Comparison of ENCODE assay signal across 23 cellular contexts in the genomic region with DNA sequence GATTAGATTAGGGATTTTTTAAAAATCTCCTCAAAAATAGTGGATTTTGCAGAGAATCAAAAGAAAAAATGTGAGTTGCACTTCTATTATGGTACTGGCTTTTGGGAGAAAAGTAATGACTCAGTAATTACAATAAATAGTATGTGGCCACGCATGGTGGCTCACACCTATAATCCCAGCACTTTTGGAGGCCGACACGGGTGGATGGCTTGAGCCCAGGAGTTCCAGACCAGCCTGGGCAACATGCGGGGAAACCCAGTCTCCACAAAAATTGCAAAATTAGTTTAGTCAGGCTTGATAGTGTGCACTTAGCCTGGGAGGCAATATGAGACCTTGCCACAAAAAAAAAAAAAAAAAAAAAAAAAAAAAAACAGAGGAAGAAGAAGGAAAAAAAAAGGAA.
DNase-seq lines count a peak whose midpoint lies in the region; TF ChIP-seq lines count a peak whose summit lies in the region.
"Had no signal": no experiment of that assay in that cellular context is flagged by ENCODE, and none has a peak within 500 bp of the region (broad histone marks: within the 10 kb centered on the region; RNA-seq: fewer than 3 reads in every experiment).

No MANE protein-coding gene starts in this region.

- no peak overlapping the region for H3K27ac Mint-ChIP-seq in CD14-positive monocyte
- H3K27ac Mint-ChIP-seq: B cell; CD4-positive, alpha-beta memory T cell; CD4-positive, CD25-positive, alpha-beta regulatory T cell; CD8-positive, alpha-beta memory T cell had no signal

- peaks cover 0 to 1% (median 0%) of the 10 kb centered on the region in 3 donors for H3K27me3 Mint-ChIP-seq in CD14-positive monocyte (ENCODE audit: low read depth in 3 of 3)
- H3K27me3 Mint-ChIP-seq: B cell; CD4-positive, alpha-beta memory T cell; CD4-positive, CD25-positive, alpha-beta regulatory T cell; CD8-positive, alpha-beta memory T cell had no signal

- intact Hi-C loops in CD14-positive monocyte (cut with micrococcal nuclease), result no loop called here
- intact Hi-C loops in breast epithelium (cut with DNase I; ENCODE audit: low total_unique reads), result no loop called here

- DNase-seq in glomerular visceral epithelial cell (ENCODE audit: extremely low spot score) (peak; percentile 1), renal cortical epithelial cell (ENCODE audit: low read depth) (peak; percentile 4), CD14-positive monocyte (ENCODE audit: low spot score) (no peak), breast epithelium (ENCODE audit: low spot score in 2 of 2) (no peak)
- DNase-seq: AML-193; CD4-positive, alpha-beta memory T cell; CD4-positive, CD25-positive, alpha-beta regulatory T cell; CD8-positive, alpha-beta memory T cell; COR-L47; DMS 273 treated with DMSO at 0.1 percent for 48 hours; DMS153; DMS53; DMS79; DND-41; EL; GDM1 had no signal

- no peak overlapping the region for H3K4me3 ChIP-seq in breast epithelium
- H3K4me3 ChIP-seq: A549; BLaER1 treated with 17β-estradiol and CSF1 and Interleukin-3, amounts not matched to agents 10 nM and 100 nM; GM12878 had no signal

- 0 out of 2 replicates have a peak, but pooled peaks have one; percentile 5 for TF ChIP-seq RAD21 in Ishikawa (IDR thresholded peaks at IDR 0.05; ENCODE audit: low read depth)

- no peaks in the 10 kb centered on the region for H3K4me1 Mint-ChIP-seq in CD14-positive monocyte
- H3K4me1 Mint-ChIP-seq: B cell; CD4-positive, alpha-beta memory T cell; CD4-positive, CD25-positive, alpha-beta regulatory T cell; CD8-positive, alpha-beta memory T cell had no signal

- no peaks in the 10 kb centered on the region for H3K9me3 ChIP-seq in breast epithelium
- H3K9me3 ChIP-seq: A549 had no signal

- H3K36me3 Mint-ChIP-seq in CD14-positive monocyte, result no peaks in the 10 kb centered on the region
- H3K36me3 Mint-ChIP-seq: CD4-positive, alpha-beta memory T cell; CD4-positive, CD25-positive, alpha-beta regulatory T cell; CD8-positive, alpha-beta memory T cell had no signal

- TF ChIP-seq CTCF in CD14-positive monocyte (IDR thresholded peaks at IDR 0.05), result no peak
- no peak for TF ChIP-seq CTCF in breast epithelium (IDR thresholded peaks at IDR 0.05)

- no peaks in the 10 kb centered on the region for H3K36me3 ChIP-seq in breast epithelium
- H3K36me3 ChIP-seq: BLaER1 treated with 17β-estradiol and CSF1 and Interleukin-3, amounts not matched to agents 10 nM and 100 nM had no signal

- no peak for TF ChIP-seq POLR2A in breast epithelium (IDR thresholded peaks at IDR 0.05)

- no peak overlapping the region for H3K4me3 Mint-ChIP-seq in CD14-positive monocyte
- H3K4me3 Mint-ChIP-seq: B cell; CD8-positive, alpha-beta memory T cell had no signal

- H3K27ac ChIP-seq in breast epithelium, result no peak overlapping the region
- H3K27ac ChIP-seq: 22Rv1; A549; BLaER1 treated with 17β-estradiol and CSF1 and Interleukin-3, amounts not matched to agents 10 nM and 100 nM; C4-2B had no signal

- no peaks in the 10 kb centered on the region for H3K4me1 ChIP-seq in breast epithelium
- H3K4me1 ChIP-seq: A549; BLaER1 treated with 17β-estradiol and CSF1 and Interleukin-3, amounts not matched to agents 10 nM and 100 nM had no signal

- H3K9me3 Mint-ChIP-seq in CD14-positive monocyte, result peaks cover 0 to 6% (median 3%) of the 10 kb centered on the region in 7 donors

- H3K27me3 ChIP-seq in breast epithelium, result no peaks in the 10 kb centered on the region
- H3K27me3 ChIP-seq: BLaER1 treated with 17β-estradiol and CSF1 and Interleukin-3, amounts not matched to agents 10 nM and 100 nM had no signal

- TF ChIP-seq EP300 in Ishikawa (IDR thresholded peaks at IDR 0.05; ENCODE audit: borderline replicate concordance), result peak; percentile 79

TF ChIP-seq in Ishikawa, 13 proteins besides CTCF, POLR2A, EP300 and RAD21:
- TF ChIP-seq EGR1 (IDR thresholded peaks at IDR 0.05) (no peak), FOXM1 (IDR thresholded peaks at IDR 0.05; ENCODE audit: borderline replicate concordance, low read depth) (peak; percentile 32; the same call in 1 of the 2 replicates), TAF1 (IDR thresholded peaks at IDR 0.05; ENCODE audit: low read depth) (no peak), NFIC (IDR thresholded peaks at IDR 0.05) (peak; percentile 47), TCF12 (IDR thresholded peaks at IDR 0.05; ENCODE audit: low read depth) (peak; percentile 74), ZBTB7A (IDR thresholded peaks at IDR 0.05; ENCODE audit: low read depth) (no peak), TEAD4 (IDR thresholded peaks at IDR 0.05) (peak; percentile 38; the same call in 1 of the 2 replicates), CREB1 (IDR thresholded peaks at IDR 0.05; ENCODE audit: low read depth) (no peak), CEBPB (IDR thresholded peaks at IDR 0.05) (peak; percentile 35; the same call in 1 of the 2 replicates), YY1 (IDR thresholded peaks at IDR 0.05; ENCODE audit: low read depth) (no peak)
- TF ChIP-seq, protein P1, sequence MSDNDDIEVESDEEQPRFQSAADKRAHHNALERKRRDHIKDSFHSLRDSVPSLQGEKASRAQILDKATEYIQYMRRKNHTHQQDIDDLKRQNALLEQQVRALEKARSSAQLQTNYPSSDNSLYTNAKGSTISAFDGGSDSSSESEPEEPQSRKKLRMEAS (IDR thresholded peaks at IDR 0.05), result peak; percentile 24; the same call in 1 of the 2 replicates
- TF ChIP-seq, protein P2, sequence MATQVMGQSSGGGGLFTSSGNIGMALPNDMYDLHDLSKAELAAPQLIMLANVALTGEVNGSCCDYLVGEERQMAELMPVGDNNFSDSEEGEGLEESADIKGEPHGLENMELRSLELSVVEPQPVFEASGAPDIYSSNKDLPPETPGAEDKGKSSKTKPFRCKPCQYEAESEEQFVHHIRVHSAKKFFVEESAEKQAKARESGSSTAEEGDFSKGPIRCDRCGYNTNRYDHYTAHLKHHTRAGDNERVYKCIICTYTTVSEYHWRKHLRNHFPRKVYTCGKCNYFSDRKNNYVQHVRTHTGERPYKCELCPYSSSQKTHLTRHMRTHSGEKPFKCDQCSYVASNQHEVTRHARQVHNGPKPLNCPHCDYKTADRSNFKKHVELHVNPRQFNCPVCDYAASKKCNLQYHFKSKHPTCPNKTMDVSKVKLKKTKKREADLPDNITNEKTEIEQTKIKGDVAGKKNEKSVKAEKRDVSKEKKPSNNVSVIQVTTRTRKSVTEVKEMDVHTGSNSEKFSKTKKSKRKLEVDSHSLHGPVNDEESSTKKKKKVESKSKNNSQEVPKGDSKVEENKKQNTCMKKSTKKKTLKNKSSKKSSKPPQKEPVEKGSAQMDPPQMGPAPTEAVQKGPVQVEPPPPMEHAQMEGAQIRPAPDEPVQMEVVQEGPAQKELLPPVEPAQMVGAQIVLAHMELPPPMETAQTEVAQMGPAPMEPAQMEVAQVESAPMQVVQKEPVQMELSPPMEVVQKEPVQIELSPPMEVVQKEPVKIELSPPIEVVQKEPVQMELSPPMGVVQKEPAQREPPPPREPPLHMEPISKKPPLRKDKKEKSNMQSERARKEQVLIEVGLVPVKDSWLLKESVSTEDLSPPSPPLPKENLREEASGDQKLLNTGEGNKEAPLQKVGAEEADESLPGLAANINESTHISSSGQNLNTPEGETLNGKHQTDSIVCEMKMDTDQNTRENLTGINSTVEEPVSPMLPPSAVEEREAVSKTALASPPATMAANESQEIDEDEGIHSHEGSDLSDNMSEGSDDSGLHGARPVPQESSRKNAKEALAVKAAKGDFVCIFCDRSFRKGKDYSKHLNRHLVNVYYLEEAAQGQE (IDR thresholded peaks at IDR 0.05; ENCODE audit: low read depth), result no peak
- TF ChIP-seq, protein P3, sequence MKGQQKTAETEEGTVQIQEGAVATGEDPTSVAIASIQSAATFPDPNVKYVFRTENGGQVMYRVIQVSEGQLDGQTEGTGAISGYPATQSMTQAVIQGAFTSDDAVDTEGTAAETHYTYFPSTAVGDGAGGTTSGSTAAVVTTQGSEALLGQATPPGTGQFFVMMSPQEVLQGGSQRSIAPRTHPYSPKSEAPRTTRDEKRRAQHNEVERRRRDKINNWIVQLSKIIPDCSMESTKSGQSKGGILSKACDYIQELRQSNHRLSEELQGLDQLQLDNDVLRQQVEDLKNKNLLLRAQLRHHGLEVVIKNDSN (IDR thresholded peaks at IDR 0.05), result no peak

Comparison
In these comparisons a context has a peak if more than half of its experiments do, and no peak if none do; other contexts are left out.
1. DNase-seq: peak in glomerular visceral epithelial cell (single experiment) and renal cortical epithelial cell (single experiment); none in CD14-positive monocyte (single experiment) and breast epithelium (0 of 2).